ENCODE assay signal across 8 cellular contexts in the genomic region with DNA sequence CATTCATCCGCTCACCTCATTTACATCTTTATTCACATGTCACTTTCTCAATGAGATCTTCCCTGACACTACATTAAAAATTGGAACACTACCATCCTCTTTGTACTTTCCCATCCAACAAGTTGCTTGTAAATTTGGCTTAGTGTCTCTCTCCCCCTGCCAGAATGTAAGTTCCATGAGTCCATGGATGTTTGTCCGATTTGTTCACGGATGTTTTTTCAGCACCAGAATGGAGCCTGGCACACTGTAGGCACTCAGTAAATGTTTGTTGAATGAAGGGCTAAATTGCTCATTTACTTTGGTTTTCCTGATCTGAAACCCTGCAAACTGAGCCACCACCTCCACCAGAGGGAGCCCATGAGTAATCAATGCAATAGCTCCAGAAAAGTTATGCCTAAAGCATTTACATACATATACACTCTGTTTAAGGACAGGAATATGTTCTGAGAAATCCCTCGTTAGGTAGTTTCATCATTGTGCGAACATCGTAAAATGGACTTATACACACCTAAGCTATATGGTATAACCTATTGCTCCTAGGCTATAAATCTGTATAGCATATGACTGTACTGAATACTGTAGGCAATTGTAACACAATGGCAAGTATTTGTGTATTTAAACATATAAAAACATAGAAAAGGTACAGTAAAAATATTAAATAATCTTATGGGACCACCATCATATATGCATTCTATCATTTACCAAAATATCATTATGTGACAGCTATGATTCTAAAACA. TPM values are rescaled to one million over a fixed set of nuclear protein-coding genes. Genes with fewer than 3 reads are reported as not detected.
DNase-seq lines count a peak whose midpoint lies in the region; ATAC-seq and TF ChIP-seq lines count a peak whose summit lies in the region.

No MANE protein-coding gene starts in this region.

- H3K79me2 ChIP-seq in hepatocyte = peaks cover 13% of the 10 kb centered on the region

- H3K27me3 ChIP-seq in GM06990 (replicated peaks; ENCODE audit: control insufficient read depth, insufficient read depth, low read length) (no peaks in the 10 kb centered on the region), hepatocyte (no peaks in the 10 kb centered on the region)

- H4K20me1 ChIP-seq in hepatocyte (ENCODE audit: insufficient read depth, poor library complexity, severe bottlenecking) = peaks cover 2% of the 10 kb centered on the region

- no peak for DNase-seq in GM06990 (ENCODE audit: extremely low read depth, insufficient read length)
- DNase-seq in NCI-H1105 treated with DMSO at 0.1 percent for 48 hours (lab: John Stamatoyannopoulos, UW) = peak; percentile 60
- DNase-seq in T-helper 2 cell = peak; percentile 34 to 74 (median 63)
- peak; percentile 70 for DNase-seq in amniotic stem cell (lab: John Stamatoyannopoulos, UW)
- peak; percentile 81 for DNase-seq in hepatocyte (ENCODE audit: low spot score)
- DNase-seq in stimulated activated CD4-positive, alpha-beta T cell treated with anti-CD3 and anti-CD28 coated beads, Interleukin-12 subunit alpha, Interleukin-12 subunit beta, amount 100 ng/mL, for 48 hours (ENCODE audit: low read depth in 2 of 3, low spot score in 1 of 3) = peak; percentile 57 to 90 (median 76)
- DNase-seq in GM19240 (ENCODE audit: insufficient read length, low spot score) = no peak

- TF ChIP-seq CTCF in GM06990 (IDR thresholded peaks at IDR 0.05; ENCODE audit: insufficient read depth, low read length, poor library complexity, severe bottlenecking) = peak; percentile 71
- peak; percentile 77 for TF ChIP-seq CTCF in hepatocyte (IDR thresholded peaks at IDR 0.05; ENCODE audit: poor library complexity)

- H3K4me2 ChIP-seq in hepatocyte = no peak overlapping the region

- 45% methylated on average over 6 of the region's 6 CpGs for WGBS in hepatocyte (ENCODE audit: low lambda C conversion rate, missing lambda C conversion rate)

- ATAC-seq in GM18870 (IDR thresholded peaks at IDR 0.05; ENCODE audit: unreplicated experiment) = no peak

- no peaks in the 10 kb centered on the region for H3K36me3 ChIP-seq in GM06990 (ENCODE audit: control insufficient read depth, insufficient read depth, low read length)
- no peaks in the 10 kb centered on the region for H3K36me3 ChIP-seq in hepatocyte (replicated peaks; ENCODE audit: insufficient read depth, low read depth)

- H3K4me3 ChIP-seq in GM06990 (replicated peaks; ENCODE audit: low read depth, low read length) (no peak overlapping the region), hepatocyte (no peak overlapping the region)

- peaks cover 7% of the 10 kb centered on the region for H3K4me1 ChIP-seq in hepatocyte (ENCODE audit: insufficient read depth)

- no peak overlapping the region for H2AFZ ChIP-seq in hepatocyte

- H3K9me3 ChIP-seq in hepatocyte (ENCODE audit: low read depth) = no peaks in the 10 kb centered on the region

- no peak overlapping the region for H3K27ac ChIP-seq in hepatocyte

- H3K9me2 ChIP-seq in hepatocyte (replicated peaks; ENCODE audit: insufficient read depth) = no peaks in the 10 kb centered on the region

RNA-seq across cellular contexts. Expression of gene EYA3, which starts 2.8 kb away (rescaled TPM):
- 13.5 and 19.9 TPM in 2 replicates for total RNA-seq in hepatocyte
- polyA plus RNA-seq in hepatocyte = 4.2 and 6.9 TPM in 2 replicates

Comparison
In these comparisons a context has a peak if more than half of its experiments do, and no peak if none do; other contexts are left out.
1. DNase-seq: peak in NCI-H1105 treated with DMSO at 0.1 percent for 48 hours (single experiment), T-helper 2 cell (5 of 5), amniotic stem cell (single experiment), hepatocyte (single experiment) and stimulated activated CD4-positive, alpha-beta T cell treated with anti-CD3 and anti-CD28 coated beads, Interleukin-12 subunit alpha, Interleukin-12 subunit beta, amount 100 ng/mL, for 48 hours (3 of 3); none in GM06990 (single experiment) and GM19240 (single experiment).